ENCODE assay signal across 1 cellular context in the genomic region with DNA sequence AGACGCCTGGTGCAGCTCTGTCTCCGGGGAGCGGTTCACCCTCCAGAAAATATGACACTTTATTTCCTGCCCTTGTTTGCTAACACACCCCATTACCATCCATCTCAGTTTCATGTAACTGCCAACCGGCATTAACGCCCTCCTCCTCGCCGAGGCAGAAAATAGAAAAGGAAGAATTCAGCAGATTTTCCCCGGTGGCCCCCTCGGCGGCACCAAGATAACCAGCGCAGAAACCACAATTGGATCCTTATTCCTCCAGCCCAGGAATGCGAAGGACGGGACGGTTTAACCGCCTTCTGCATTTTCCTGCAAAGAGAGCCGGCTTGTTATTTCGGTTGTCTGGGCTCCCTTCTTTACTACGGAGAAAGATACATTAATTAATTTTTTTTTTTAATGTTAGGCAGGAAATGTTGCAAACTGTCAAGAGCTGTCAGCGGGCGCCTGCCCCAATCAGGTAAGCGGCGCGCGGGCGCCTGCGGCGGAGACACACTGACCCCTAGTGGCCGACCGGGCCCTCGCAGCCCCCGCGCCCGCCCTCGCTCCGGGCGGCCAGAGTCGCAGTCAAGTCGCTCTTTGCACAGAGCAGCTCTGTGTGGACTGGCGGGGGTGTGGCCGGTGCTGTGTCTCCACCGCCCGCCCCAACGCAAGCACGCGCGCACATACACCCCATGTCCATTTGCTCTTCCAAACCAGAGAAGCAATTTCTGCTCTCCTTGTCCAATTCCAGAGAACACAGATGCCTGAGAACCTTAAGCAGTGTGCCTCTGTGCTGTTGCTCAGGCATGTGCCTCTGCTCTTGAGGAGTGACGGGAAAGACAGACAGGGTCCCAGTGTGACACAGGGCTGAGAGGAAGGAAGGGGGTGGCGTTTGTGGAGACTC.
TF ChIP-seq lines count a peak whose summit lies in the region.

No MANE protein-coding gene starts in this region.

TF ChIP-seq in HepG2, 621 proteins besides CTCF, POLR2A, EP300 and RAD21 (continued from another document and continues in another):
- TF ChIP-seq, protein P1, sequence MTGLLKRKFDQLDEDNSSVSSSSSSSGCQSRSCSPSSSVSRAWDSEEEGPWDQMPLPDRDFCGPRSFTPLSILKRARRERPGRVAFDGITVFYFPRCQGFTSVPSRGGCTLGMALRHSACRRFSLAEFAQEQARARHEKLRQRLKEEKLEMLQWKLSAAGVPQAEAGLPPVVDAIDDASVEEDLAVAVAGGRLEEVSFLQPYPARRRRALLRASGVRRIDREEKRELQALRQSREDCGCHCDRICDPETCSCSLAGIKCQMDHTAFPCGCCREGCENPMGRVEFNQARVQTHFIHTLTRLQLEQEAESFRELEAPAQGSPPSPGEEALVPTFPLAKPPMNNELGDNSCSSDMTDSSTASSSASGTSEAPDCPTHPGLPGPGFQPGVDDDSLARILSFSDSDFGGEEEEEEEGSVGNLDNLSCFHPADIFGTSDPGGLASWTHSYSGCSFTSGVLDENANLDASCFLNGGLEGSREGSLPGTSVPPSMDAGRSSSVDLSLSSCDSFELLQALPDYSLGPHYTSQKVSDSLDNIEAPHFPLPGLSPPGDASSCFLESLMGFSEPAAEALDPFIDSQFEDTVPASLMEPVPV (CRISPR knock-in tag; IDR thresholded peaks at IDR 0.05) = peak; percentile 81
- TF ChIP-seq, protein P2, sequence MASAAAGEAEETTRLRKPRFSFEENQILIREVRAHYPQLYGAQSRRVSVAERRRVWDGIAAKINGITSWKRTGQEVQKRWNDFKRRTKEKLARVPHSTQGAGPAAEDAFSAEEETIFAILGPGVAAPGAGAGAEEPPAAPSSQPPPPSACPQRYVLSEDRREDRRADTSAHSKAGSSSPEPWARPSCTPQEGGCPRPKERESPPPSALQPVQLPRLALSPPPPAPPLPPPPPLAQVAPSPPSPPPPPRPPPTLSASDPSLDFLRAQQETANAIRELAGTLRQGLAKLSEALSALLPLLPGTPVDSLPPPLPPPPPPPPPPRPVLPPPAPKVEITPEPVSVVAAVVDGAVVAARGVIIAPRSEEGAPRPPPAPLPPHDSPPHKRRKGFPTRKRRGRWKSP (CRISPR knock-in tag; IDR thresholded peaks at IDR 0.05) = peak; percentile 92
- TF ChIP-seq YY1 (IDR thresholded peaks at IDR 0.05; ENCODE audit: insufficient read depth, insufficient replicate concordance, low read depth, low read length) (peak; percentile 76), MYC (CRISPR knock-in tag; IDR thresholded peaks at IDR 0.05; ENCODE audit: borderline replicate concordance) (peak; percentile 76; the same call in 1 of the 2 replicates), XRCC5 (optimal IDR thresholded peaks at IDR 0.05; ENCODE audit: low read length) (peak; percentile 95), FOXA3 (CRISPR knock-in tag; IDR thresholded peaks at IDR 0.05) (peak; percentile 11; the same call in 1 of the 2 replicates), RORA (CRISPR knock-in tag; IDR thresholded peaks at IDR 0.05) (no peak), MIXL1 (CRISPR knock-in tag; IDR thresholded peaks at IDR 0.05) (0 out of 2 replicates have a peak, but pooled peaks have one; percentile 45), EHMT2 (IDR thresholded peaks at IDR 0.05; ENCODE audit: borderline replicate concordance, low read depth, low read length) (no peak), FOXO1 (CRISPR knock-in tag; IDR thresholded peaks at IDR 0.05) (peak; percentile 53; the same call in 1 of the 2 replicates), NR2C2 (CRISPR knock-in tag; IDR thresholded peaks at IDR 0.05; ENCODE audit: borderline replicate concordance) (no peak), ZNF572 (CRISPR knock-in tag; IDR thresholded peaks at IDR 0.05) (0 out of 2 replicates have a peak, but pooled peaks have one; percentile 42), ZNF883 (CRISPR knock-in tag; IDR thresholded peaks at IDR 0.05; ENCODE audit: not compliant biosample characterization) (peak; percentile 68), ZFP1 (CRISPR knock-in tag; IDR thresholded peaks at IDR 0.05) (no peak), CHD2 (IDR thresholded peaks at IDR 0.05; ENCODE audit: low read depth, low read length) (no peak), ZSCAN31 (CRISPR knock-in tag; IDR thresholded peaks at IDR 0.05; ENCODE audit: low read depth) (peak; percentile 85), ZNF556 (CRISPR knock-in tag; IDR thresholded peaks at IDR 0.05; ENCODE audit: borderline replicate concordance) (peak; percentile 26; the same call in 1 of the 2 replicates), ZNF121 (CRISPR knock-in tag; IDR thresholded peaks at IDR 0.05) (0 out of 2 replicates have a peak, but pooled peaks have one; percentile 15), ZNF501 (CRISPR knock-in tag; IDR thresholded peaks at IDR 0.05) (peak; percentile 80), AGO2 (optimal IDR thresholded peaks at IDR 0.05; ENCODE audit: low read depth, low read length) (no peak), KLF9 (CRISPR knock-in tag; IDR thresholded peaks at IDR 0.05; ENCODE audit: low read depth) (peak; percentile 84; the same call in 1 of the 2 replicates), ZBTB7B (CRISPR knock-in tag; IDR thresholded peaks at IDR 0.05) (0 out of 2 replicates have a peak, but pooled peaks have one; percentile 46), PAWR (CRISPR knock-in tag; IDR thresholded peaks at IDR 0.05; ENCODE audit: borderline replicate concordance) (no peak), DMAP1 (CRISPR knock-in tag; IDR thresholded peaks at IDR 0.05) (peak; percentile 34; the same call in 1 of the 2 replicates), AKAP8 (CRISPR knock-in tag; IDR thresholded peaks at IDR 0.05) (0 out of 2 replicates have a peak, but pooled peaks have one; percentile 51), IRF2 (CRISPR knock-in tag; IDR thresholded peaks at IDR 0.05) (peak; percentile 67; the same call in 1 of the 2 replicates), MED13 (CRISPR knock-in tag; IDR thresholded peaks at IDR 0.05) (no peak), KAT8 (CRISPR knock-in tag; IDR thresholded peaks at IDR 0.05) (peak; percentile 59), TEAD2 (CRISPR knock-in tag; IDR thresholded peaks at IDR 0.05) (no peak), ZNF713 (CRISPR knock-in tag; IDR thresholded peaks at IDR 0.05) (no peak), ZNF274 (CRISPR knock-in tag; IDR thresholded peaks at IDR 0.05) (peak; percentile 78), EED (CRISPR knock-in tag; IDR thresholded peaks at IDR 0.05) (peak; percentile 82), ZNF331 (CRISPR knock-in tag; IDR thresholded peaks at IDR 0.05) (peak; percentile 57; the same call in 1 of the 2 replicates), ZNF543 (CRISPR knock-in tag; IDR thresholded peaks at IDR 0.05) (no peak), HNRNPLL (IDR thresholded peaks at IDR 0.05; ENCODE audit: low read depth, low read length, poor library complexity, severe bottlenecking) (peak; percentile 82), ZNF264 (CRISPR knock-in tag; IDR thresholded peaks at IDR 0.05) (peak; percentile 55)
- TF ChIP-seq, protein P3, sequence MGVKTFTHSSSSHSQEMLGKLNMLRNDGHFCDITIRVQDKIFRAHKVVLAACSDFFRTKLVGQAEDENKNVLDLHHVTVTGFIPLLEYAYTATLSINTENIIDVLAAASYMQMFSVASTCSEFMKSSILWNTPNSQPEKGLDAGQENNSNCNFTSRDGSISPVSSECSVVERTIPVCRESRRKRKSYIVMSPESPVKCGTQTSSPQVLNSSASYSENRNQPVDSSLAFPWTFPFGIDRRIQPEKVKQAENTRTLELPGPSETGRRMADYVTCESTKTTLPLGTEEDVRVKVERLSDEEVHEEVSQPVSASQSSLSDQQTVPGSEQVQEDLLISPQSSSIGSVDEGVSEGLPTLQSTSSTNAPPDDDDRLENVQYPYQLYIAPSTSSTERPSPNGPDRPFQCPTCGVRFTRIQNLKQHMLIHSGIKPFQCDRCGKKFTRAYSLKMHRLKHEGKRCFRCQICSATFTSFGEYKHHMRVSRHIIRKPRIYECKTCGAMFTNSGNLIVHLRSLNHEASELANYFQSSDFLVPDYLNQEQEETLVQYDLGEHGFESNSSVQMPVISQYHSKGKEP (CRISPR knock-in tag; IDR thresholded peaks at IDR 0.05) = no peak
- TF ChIP-seq, protein P4, sequence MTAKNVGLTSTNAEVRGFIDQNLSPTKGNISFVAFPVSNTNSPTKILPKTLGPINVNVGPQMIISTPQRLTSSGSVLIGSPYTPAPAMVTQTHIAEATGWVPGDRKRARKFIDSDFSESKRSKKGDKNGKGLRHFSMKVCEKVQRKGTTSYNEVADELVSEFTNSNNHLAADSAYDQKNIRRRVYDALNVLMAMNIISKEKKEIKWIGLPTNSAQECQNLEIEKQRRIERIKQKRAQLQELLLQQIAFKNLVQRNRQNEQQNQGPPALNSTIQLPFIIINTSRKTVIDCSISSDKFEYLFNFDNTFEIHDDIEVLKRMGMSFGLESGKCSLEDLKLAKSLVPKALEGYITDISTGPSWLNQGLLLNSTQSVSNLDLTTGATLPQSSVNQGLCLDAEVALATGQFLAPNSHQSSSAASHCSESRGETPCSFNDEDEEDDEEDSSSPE (CRISPR knock-in tag; IDR thresholded peaks at IDR 0.05) = peak; percentile 49
- TF ChIP-seq, protein P5, sequence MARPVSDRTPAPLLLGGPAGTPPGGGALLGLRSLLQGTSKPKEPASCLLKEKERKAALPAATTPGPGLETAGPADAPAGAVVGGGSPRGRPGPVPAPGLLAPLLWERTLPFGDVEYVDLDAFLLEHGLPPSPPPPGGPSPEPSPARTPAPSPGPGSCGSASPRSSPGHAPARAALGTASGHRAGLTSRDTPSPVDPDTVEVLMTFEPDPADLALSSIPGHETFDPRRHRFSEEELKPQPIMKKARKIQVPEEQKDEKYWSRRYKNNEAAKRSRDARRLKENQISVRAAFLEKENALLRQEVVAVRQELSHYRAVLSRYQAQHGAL (CRISPR knock-in tag; IDR thresholded peaks at IDR 0.05; ENCODE audit: not compliant biosample characterization) = no peak
- TF ChIP-seq, protein P6, sequence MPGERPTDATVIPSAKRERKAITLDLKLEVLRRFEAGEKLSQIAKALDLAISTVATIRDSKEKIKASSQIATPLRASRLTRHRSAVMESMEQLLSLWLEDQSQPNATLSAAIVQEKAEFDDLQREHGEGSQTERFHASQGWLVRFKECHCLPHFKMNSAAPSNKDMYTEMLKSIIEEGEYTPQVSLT (CRISPR knock-in tag; IDR thresholded peaks at IDR 0.05; ENCODE audit: borderline replicate concordance, low read depth) = no peak
- TF ChIP-seq, protein P7, sequence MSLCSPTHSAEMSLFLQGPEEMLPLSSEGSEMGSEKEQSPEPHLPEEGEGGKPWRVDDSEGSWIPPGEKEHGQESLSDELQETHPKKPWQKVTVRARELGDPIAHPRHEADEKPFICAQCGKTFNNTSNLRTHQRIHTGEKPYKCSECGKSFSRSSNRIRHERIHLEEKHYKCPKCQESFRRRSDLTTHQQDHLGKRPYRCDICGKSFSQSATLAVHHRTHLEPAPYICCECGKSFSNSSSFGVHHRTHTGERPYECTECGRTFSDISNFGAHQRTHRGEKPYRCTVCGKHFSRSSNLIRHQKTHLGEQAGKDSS (CRISPR knock-in tag; IDR thresholded peaks at IDR 0.05; ENCODE audit: borderline replicate concordance, low read depth) = peak; percentile 83; the same call in 1 of the 2 replicates
- TF ChIP-seq, protein P8, sequence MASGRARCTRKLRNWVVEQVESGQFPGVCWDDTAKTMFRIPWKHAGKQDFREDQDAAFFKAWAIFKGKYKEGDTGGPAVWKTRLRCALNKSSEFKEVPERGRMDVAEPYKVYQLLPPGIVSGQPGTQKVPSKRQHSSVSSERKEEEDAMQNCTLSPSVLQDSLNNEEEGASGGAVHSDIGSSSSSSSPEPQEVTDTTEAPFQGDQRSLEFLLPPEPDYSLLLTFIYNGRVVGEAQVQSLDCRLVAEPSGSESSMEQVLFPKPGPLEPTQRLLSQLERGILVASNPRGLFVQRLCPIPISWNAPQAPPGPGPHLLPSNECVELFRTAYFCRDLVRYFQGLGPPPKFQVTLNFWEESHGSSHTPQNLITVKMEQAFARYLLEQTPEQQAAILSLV (CRISPR knock-in tag; IDR thresholded peaks at IDR 0.05; ENCODE audit: borderline replicate concordance) = peak; percentile 95
- TF ChIP-seq, protein P9, sequence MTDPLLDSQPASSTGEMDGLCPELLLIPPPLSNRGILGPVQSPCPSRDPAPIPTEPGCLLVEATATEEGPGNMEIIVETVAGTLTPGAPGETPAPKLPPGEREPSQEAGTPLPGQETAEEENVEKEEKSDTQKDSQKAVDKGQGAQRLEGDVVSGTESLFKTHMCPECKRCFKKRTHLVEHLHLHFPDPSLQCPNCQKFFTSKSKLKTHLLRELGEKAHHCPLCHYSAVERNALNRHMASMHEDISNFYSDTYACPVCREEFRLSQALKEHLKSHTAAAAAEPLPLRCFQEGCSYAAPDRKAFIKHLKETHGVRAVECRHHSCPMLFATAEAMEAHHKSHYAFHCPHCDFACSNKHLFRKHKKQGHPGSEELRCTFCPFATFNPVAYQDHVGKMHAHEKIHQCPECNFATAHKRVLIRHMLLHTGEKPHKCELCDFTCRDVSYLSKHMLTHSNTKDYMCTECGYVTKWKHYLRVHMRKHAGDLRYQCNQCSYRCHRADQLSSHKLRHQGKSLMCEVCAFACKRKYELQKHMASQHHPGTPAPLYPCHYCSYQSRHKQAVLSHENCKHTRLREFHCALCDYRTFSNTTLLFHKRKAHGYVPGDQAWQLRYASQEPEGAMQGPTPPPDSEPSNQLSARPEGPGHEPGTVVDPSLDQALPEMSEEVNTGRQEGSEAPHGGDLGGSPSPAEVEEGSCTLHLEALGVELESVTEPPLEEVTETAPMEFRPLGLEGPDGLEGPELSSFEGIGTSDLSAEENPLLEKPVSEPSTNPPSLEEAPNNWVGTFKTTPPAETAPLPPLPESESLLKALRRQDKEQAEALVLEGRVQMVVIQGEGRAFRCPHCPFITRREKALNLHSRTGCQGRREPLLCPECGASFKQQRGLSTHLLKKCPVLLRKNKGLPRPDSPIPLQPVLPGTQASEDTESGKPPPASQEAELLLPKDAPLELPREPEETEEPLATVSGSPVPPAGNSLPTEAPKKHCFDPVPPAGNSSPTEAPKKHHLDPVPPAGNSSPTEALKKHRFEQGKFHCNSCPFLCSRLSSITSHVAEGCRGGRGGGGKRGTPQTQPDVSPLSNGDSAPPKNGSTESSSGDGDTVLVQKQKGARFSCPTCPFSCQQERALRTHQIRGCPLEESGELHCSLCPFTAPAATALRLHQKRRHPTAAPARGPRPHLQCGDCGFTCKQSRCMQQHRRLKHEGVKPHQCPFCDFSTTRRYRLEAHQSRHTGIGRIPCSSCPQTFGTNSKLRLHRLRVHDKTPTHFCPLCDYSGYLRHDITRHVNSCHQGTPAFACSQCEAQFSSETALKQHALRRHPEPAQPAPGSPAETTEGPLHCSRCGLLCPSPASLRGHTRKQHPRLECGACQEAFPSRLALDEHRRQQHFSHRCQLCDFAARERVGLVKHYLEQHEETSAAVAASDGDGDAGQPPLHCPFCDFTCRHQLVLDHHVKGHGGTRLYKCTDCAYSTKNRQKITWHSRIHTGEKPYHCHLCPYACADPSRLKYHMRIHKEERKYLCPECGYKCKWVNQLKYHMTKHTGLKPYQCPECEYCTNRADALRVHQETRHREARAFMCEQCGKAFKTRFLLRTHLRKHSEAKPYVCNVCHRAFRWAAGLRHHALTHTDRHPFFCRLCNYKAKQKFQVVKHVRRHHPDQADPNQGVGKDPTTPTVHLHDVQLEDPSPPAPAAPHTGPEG (CRISPR knock-in tag; IDR thresholded peaks at IDR 0.05) = 0 out of 2 replicates have a peak, but pooled peaks have one; percentile 55
- TF ChIP-seq, protein P10, sequence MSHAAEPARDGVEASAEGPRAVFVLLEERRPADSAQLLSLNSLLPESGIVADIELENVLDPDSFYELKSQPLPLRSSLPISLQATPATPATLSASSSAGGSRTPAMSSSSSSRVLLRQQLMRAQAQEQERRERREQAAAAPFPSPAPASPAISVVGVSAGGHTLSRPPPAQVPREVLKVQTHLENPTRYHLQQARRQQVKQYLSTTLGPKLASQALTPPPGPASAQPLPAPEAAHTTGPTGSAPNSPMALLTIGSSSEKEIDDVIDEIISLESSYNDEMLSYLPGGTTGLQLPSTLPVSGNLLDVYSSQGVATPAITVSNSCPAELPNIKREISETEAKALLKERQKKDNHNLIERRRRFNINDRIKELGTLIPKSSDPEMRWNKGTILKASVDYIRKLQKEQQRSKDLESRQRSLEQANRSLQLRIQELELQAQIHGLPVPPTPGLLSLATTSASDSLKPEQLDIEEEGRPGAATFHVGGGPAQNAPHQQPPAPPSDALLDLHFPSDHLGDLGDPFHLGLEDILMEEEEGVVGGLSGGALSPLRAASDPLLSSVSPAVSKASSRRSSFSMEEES (CRISPR knock-in tag; IDR thresholded peaks at IDR 0.05) = no peak
